In the genomic region with DNA sequence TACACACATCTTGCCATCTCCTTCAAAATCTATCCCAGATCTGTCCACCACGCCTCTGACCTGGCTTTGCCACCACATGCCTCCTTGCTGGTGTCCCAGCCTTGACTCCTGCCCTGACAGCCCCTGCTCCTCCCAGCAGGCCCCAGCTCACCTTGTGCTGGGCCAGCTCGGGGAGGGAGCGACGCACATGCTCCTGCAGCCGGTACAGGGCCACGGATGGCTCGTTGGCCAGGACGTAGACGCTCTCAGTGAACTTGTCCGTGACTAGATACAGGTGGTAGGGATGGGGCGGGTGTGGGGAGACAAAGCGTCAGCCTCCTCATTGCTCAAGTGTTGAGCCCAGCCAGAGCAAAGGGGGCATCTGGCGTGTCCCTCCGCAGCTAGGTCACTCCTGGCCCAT, we compare ENCODE assay signal across 24 cellular contexts. TPM values are rescaled to one million over a fixed set of nuclear protein-coding genes. Genes with fewer than 3 reads are reported as not detected.
DNase-seq lines count a peak whose midpoint lies in the region; ATAC-seq and TF ChIP-seq lines count a peak whose summit lies in the region.
"Had no signal": no experiment of that assay in that cellular context is flagged by ENCODE, and none has a peak within 500 bp of the region (broad histone marks: within the 10 kb centered on the region; RNA-seq: fewer than 3 reads in every experiment).

No MANE protein-coding gene starts in this region.

- no peak for TF ChIP-seq CTCF in WERI-Rb-1 (IDR thresholded peaks at IDR 0.05; ENCODE audit: low read depth, low read length)
- TF ChIP-seq CTCF in liver (IDR thresholded peaks at IDR 0.05; ENCODE audit: low read depth, low read length, missing input control): no peak
- TF ChIP-seq CTCF in coronary artery (IDR thresholded peaks at IDR 0.05): no peak
- no peak for TF ChIP-seq CTCF in MM.1S (IDR thresholded peaks at IDR 0.05; ENCODE audit: low read length)

- H3K4me1 ChIP-seq in liver (ENCODE audit: control insufficient read depth in 4 of 4, insufficient read depth in 4 of 4, low read length in 3 of 4) (peaks cover 5 to 25% (median 18%) of the 10 kb centered on the region in 4 donors), MM.1S (ENCODE audit: low read length) (peaks cover 8% of the 10 kb centered on the region; the same call in 1 of the 2 replicates)

- ATAC-seq in activated T-cell treated with anti-CD3 and anti-CD28 coated beads, Interleukin-2, amount 50 U/mL, for 72 hours (replicated peaks in 1 of 2): no peak
- ATAC-seq in stimulated activated memory B cell treated with anti-CD40 and anti-IgM and Interleukin-4, amounts not matched to agents 10 μg/mL and 1 μg/mL and 100 μg/mL, for 72 hours: no peak

- H3K27ac Mint-ChIP-seq in activated T-cell treated with anti-CD3 and anti-CD28 coated beads, Interleukin-2, amount 50 U/mL, for 24 hours: peak overlapping the region; percentile 53
- no peak overlapping the region for H3K27ac Mint-ChIP-seq in activated T-cell treated with anti-CD3 and anti-CD28 coated beads, Interleukin-2, amount 50 U/mL, for 72 hours
- peak overlapping the region; percentile 11 for H3K27ac Mint-ChIP-seq in stimulated activated memory B cell treated with anti-CD40 and anti-IgM and Interleukin-4, amounts not matched to agents 10 μg/mL and 1 μg/mL and 100 μg/mL, for 72 hours
- H3K27ac Mint-ChIP-seq: activated CD4-positive, alpha-beta T cell treated with anti-CD3 and anti-CD28 coated beads, Interleukin-2, amount 10 ng/mL, durations not matched to agents 24 days and 14 days; T-helper 2 cell treated with Interferon-gamma antibody and Interleukin-4, amounts not matched to agents 5 μg/mL and 100 μg/mL, for 36 hours had no signal

- 0 out of 2 replicates have a peak, but pooled peaks cover 3% of the 10 kb centered on the region for H3F3A ChIP-seq in MM.1S (ENCODE audit: insufficient read depth, low read length)

- 97% methylated on average over 14 of the region's 14 CpGs for WGBS in liver

- H3K36me3 Mint-ChIP-seq in activated T-cell treated with anti-CD3 and anti-CD28 coated beads, Interleukin-2, amount 50 U/mL, for 24 hours (ENCODE audit: low read depth): peaks cover 68% of the 10 kb centered on the region
- H3K36me3 Mint-ChIP-seq in activated T-cell treated with anti-CD3 and anti-CD28 coated beads, Interleukin-2, amount 50 U/mL, for 72 hours (ENCODE audit: insufficient read depth in 2 of 2): peaks cover 9 to 19% of the 10 kb centered on the region in 2 donors
- peaks cover 35% of the 10 kb centered on the region for H3K36me3 Mint-ChIP-seq in stimulated activated memory B cell treated with anti-CD40 and anti-IgM and Interleukin-4, amounts not matched to agents 10 μg/mL and 1 μg/mL and 100 μg/mL, for 72 hours

- peaks cover 10% of the 10 kb centered on the region for H3K36me3 ChIP-seq in WERI-Rb-1
- peaks cover 0 to 8% (median 0%) of the 10 kb centered on the region in 4 donors for H3K36me3 ChIP-seq in liver (ENCODE audit: control insufficient read depth in 4 of 4, insufficient read depth in 3 of 4, low read depth in 1 of 4, low read length in 3 of 4)
- H3K36me3 ChIP-seq in MM.1S (replicated peaks; ENCODE audit: insufficient read depth, low read length): no peaks in the 10 kb centered on the region

- H4K20me1 ChIP-seq in MM.1S (ENCODE audit: insufficient read depth, low read length): no peaks in the 10 kb centered on the region; the same call in 1 of the 2 replicates

- H2AFZ ChIP-seq in MM.1S (ENCODE audit: low read length): no peak overlapping the region
- H2AFZ ChIP-seq: GM23338, PC-9 had no signal

- H3K27ac ChIP-seq in WERI-Rb-1 (peak overlapping the region; percentile 2; the same call in 1 of the 2 replicates), liver (ENCODE audit: low read depth in 1 of 2, low read length in 2 of 2) (peak overlapping the region; percentile 41 to 76), coronary artery (no peak overlapping the region), MM.1S (ENCODE audit: low read length) (no peak overlapping the region)
- H3K27ac ChIP-seq: 22Rv1, dorsolateral prefrontal cortex, PC-9, skin epidermis had no signal

- no peak overlapping the region for H3K4me3 Mint-ChIP-seq in activated T-cell treated with anti-CD3 and anti-CD28 coated beads, Interleukin-2, amount 50 U/mL, for 24 hours
- no peak overlapping the region for H3K4me3 Mint-ChIP-seq in activated T-cell treated with anti-CD3 and anti-CD28 coated beads, Interleukin-2, amount 50 U/mL, for 72 hours
- no peak overlapping the region for H3K4me3 Mint-ChIP-seq in stimulated activated memory B cell treated with anti-CD40 and anti-IgM and Interleukin-4, amounts not matched to agents 10 μg/mL and 1 μg/mL and 100 μg/mL, for 72 hours
- H3K4me3 Mint-ChIP-seq: activated CD4-positive, alpha-beta T cell treated with anti-CD3 and anti-CD28 coated beads, Interleukin-2, amount 10 ng/mL, durations not matched to agents 24 days and 14 days; central memory CD8-positive, alpha-beta T cell; GM23338; T-helper 2 cell treated with Interferon-gamma antibody and Interleukin-4, amounts not matched to agents 5 μg/mL and 100 μg/mL, for 36 hours had no signal

- H3K4me3 ChIP-seq in WERI-Rb-1 (ENCODE audit: low read depth, low read length) (no peak overlapping the region), liver (ENCODE audit: low read depth in 1 of 3, low read length in 3 of 3) (no peak overlapping the region), coronary artery (no peak overlapping the region), MM.1S (ENCODE audit: low read length) (no peak overlapping the region)
- H3K4me3 ChIP-seq: dorsolateral prefrontal cortex, GM23338, PC-9, skin epidermis had no signal

- no peaks in the 10 kb centered on the region for H3K27me3 ChIP-seq in WERI-Rb-1 (ENCODE audit: insufficient read depth, low read depth, severe bottlenecking)
- no peaks in the 10 kb centered on the region for H3K27me3 ChIP-seq in liver (ENCODE audit: control insufficient read depth in 4 of 4, insufficient read depth in 4 of 4, low read length in 3 of 4)
- H3K27me3 ChIP-seq in MM.1S (replicated peaks; ENCODE audit: insufficient read depth, low read length): no peaks in the 10 kb centered on the region
- H3K27me3 ChIP-seq: dorsolateral prefrontal cortex had no signal

- peaks cover 32% of the 10 kb centered on the region for H3K79me2 ChIP-seq in MM.1S (ENCODE audit: low read length)

- H3K9ac ChIP-seq in liver (ENCODE audit: low read depth in 1 of 2, low read length in 2 of 2) (no peak overlapping the region), MM.1S (ENCODE audit: low read length) (no peak overlapping the region)

- no peaks in the 10 kb centered on the region for H3K9me3 Mint-ChIP-seq in activated T-cell treated with anti-CD3 and anti-CD28 coated beads, Interleukin-2, amount 50 U/mL, for 24 hours
- H3K9me3 Mint-ChIP-seq in activated T-cell treated with anti-CD3 and anti-CD28 coated beads, Interleukin-2, amount 50 U/mL, for 72 hours: peaks cover 4 to 8% of the 10 kb centered on the region in 2 donors
- H3K9me3 Mint-ChIP-seq in stimulated activated memory B cell treated with anti-CD40 and anti-IgM and Interleukin-4, amounts not matched to agents 10 μg/mL and 1 μg/mL and 100 μg/mL, for 72 hours: peaks cover 3% of the 10 kb centered on the region
- H3K9me3 Mint-ChIP-seq: central memory CD8-positive, alpha-beta T cell; GM23338; T-helper 2 cell treated with Interferon-gamma antibody and Interleukin-4, amounts not matched to agents 5 μg/mL and 100 μg/mL, for 36 hours had no signal

- H3K27me3 Mint-ChIP-seq in activated T-cell treated with anti-CD3 and anti-CD28 coated beads, Interleukin-2, amount 50 U/mL, for 24 hours: no peaks in the 10 kb centered on the region
- H3K27me3 Mint-ChIP-seq in activated T-cell treated with anti-CD3 and anti-CD28 coated beads, Interleukin-2, amount 50 U/mL, for 72 hours (ENCODE audit: low read depth): no peaks in the 10 kb centered on the region
- H3K27me3 Mint-ChIP-seq in stimulated activated memory B cell treated with anti-CD40 and anti-IgM and Interleukin-4, amounts not matched to agents 10 μg/mL and 1 μg/mL and 100 μg/mL, for 72 hours: no peaks in the 10 kb centered on the region
- H3K27me3 Mint-ChIP-seq: activated CD4-positive, alpha-beta T cell treated with anti-CD3 and anti-CD28 coated beads, Interleukin-2, amount 10 ng/mL, durations not matched to agents 24 days and 14 days; central memory CD8-positive, alpha-beta T cell had no signal

- no peak for TF ChIP-seq RAD21 in liver (IDR thresholded peaks at IDR 0.05)

- H3K4me1 Mint-ChIP-seq in activated T-cell treated with anti-CD3 and anti-CD28 coated beads, Interleukin-2, amount 50 U/mL, for 24 hours (ENCODE audit: low read depth): peaks cover 40% of the 10 kb centered on the region
- peaks cover 40% of the 10 kb centered on the region for H3K4me1 Mint-ChIP-seq in activated T-cell treated with anti-CD3 and anti-CD28 coated beads, Interleukin-2, amount 50 U/mL, for 72 hours (ENCODE audit: low read depth)
- H3K4me1 Mint-ChIP-seq in stimulated activated memory B cell treated with anti-CD40 and anti-IgM and Interleukin-4, amounts not matched to agents 10 μg/mL and 1 μg/mL and 100 μg/mL, for 72 hours: peaks cover 58% of the 10 kb centered on the region

- H3K9me3 ChIP-seq in WERI-Rb-1 (ENCODE audit: severe bottlenecking) (no peaks in the 10 kb centered on the region), liver (ENCODE audit: control insufficient read depth in 4 of 4, low read length in 3 of 4) (no peaks in the 10 kb centered on the region), MM.1S (replicated peaks; ENCODE audit: insufficient read depth, low read length) (no peaks in the 10 kb centered on the region)

- no peaks in the 10 kb centered on the region for H3K9me2 ChIP-seq in MM.1S (replicated peaks; ENCODE audit: insufficient read depth, low read length)

- H3K4me2 ChIP-seq in MM.1S (ENCODE audit: low read depth, low read length): no peak overlapping the region
- H3K4me2 ChIP-seq: GM23338, PC-9 had no signal

- DNase-seq in activated T-cell treated with anti-CD3 and anti-CD28 coated beads, Interleukin-2, amount 50 U/mL, for 24 hours: no peak
- no peak for DNase-seq in activated T-cell treated with anti-CD3 and anti-CD28 coated beads, Interleukin-2, amount 50 U/mL, for 72 hours
- DNase-seq in WERI-Rb-1: peak; percentile 31
- DNase-seq in coronary artery (ENCODE audit: low spot score): no peak
- DNase-seq in RKO (ENCODE audit: low spot score): no peak
- no peak for DNase-seq in MM.1S
- DNase-seq: activated CD4-positive, alpha-beta T cell treated with anti-CD3 and anti-CD28 coated beads, Interleukin-2, amount 10 ng/mL, durations not matched to agents 24 days and 14 days; dorsolateral prefrontal cortex; NCI-H1105 treated with DMSO at 0.1 percent for 48 hours; NCI-H1930; PC-9; stimulated activated CD4-positive, alpha-beta T cell treated with anti-CD3 and anti-CD28 coated beads, Interleukin-1b, Interleukin-23, amount 100 ng/mL, for 48 hours; stimulated activated CD8-positive, alpha-beta memory T cell treated with anti-CD3 and anti-CD28 coated beads, Interleukin-4, amount 100 ng/mL, for 48 hours had no signal

RNA-seq across cellular contexts. Expression of a gene that starts 5.2 kb away (rescaled TPM):
- 10 to 100 TPM; 10.7 to 16.2 TPM for total RNA-seq in activated T-cell treated with anti-CD3 and anti-CD28 coated beads, Interleukin-2, amount 50 U/mL, for 72 hours
- total RNA-seq in liver: 1 to 10 TPM; 7.6 to 7.8 TPM
- 10 to 100 TPM; 10.9 to 13.5 TPM for polyA plus RNA-seq in liver

RNA-seq across cellular contexts. Expression of a gene that starts 5.3 kb away (rescaled TPM):
- 100 to 1,000 TPM in 1 of 2 donors, 10 to 100 TPM in 1; 83.8 to 107 TPM for total RNA-seq in activated T-cell treated with anti-CD3 and anti-CD28 coated beads, Interleukin-2, amount 50 U/mL, for 72 hours
- 10 to 100 TPM in 1 of 2 donors, 1 to 10 TPM in 1; 8.9 to 27.8 TPM for total RNA-seq in liver
- 10 to 100 TPM; 18.1 to 19.8 TPM for polyA plus RNA-seq in liver

RNA-seq across cellular contexts. Expression of a gene that starts 16.5 kb away (rescaled TPM):
- total RNA-seq in activated T-cell treated with anti-CD3 and anti-CD28 coated beads, Interleukin-2, amount 50 U/mL, for 72 hours: 10 to 100 TPM; 27.5 to 34.6 TPM
- total RNA-seq in liver: 1 to 10 TPM; 3.4 to 4.4 TPM
- 1 to 10 TPM; 3.7 to 5.7 TPM for polyA plus RNA-seq in liver

RNA-seq across cellular contexts. Expression of a gene that starts 16.7 kb away (rescaled TPM):
- total RNA-seq in activated T-cell treated with anti-CD3 and anti-CD28 coated beads, Interleukin-2, amount 50 U/mL, for 72 hours: 1 to 10 TPM; 2.1 to 6.4 TPM
- total RNA-seq in liver: under 1 TPM in 1 of 2 donors, not detected in 1; 0.08 TPM
- under 1 TPM; 0.30 to 0.39 TPM for polyA plus RNA-seq in liver

RNA-seq across cellular contexts. Expression of a gene that starts 25.0 kb away (rescaled TPM):
- under 1 TPM in 1 of 2 donors, not detected in 1; 0.14 TPM for total RNA-seq in activated T-cell treated with anti-CD3 and anti-CD28 coated beads, Interleukin-2, amount 50 U/mL, for 72 hours
- not detected for total RNA-seq in liver
- under 1 TPM in 1 of 2 donors, not detected in 1; 0.06 TPM for polyA plus RNA-seq in liver
- total RNA-seq: activated CD4-positive, alpha-beta T cell treated with anti-CD3 and anti-CD28 coated beads, Interleukin-2, amount 10 ng/mL, durations not matched to agents 24 days and 14 days; endothelial cell of umbilical vein; M059J; omental fat pad; PC-9; subcutaneous adipose tissue had no signal
- polyA plus RNA-seq: endothelial cell of umbilical vein had no signal

Comparison
In these comparisons a context has a peak if more than half of its experiments do, and no peak if none do; other contexts are left out.
1. H3K27ac ChIP-seq: peak in WERI-Rb-1 (single experiment) and liver (2 of 2); none in coronary artery (0 of 2) and MM.1S (single experiment).
2. RNA of a gene that starts 16.5 kb away (total RNA-seq): 27.5 to 34.6 TPM in activated T-cell treated with anti-CD3 and anti-CD28 coated beads, Interleukin-2, amount 50 U/mL, for 72 hours; 3.4 to 4.4 TPM in liver; every median in the first group is over 4 times any median in the second.